ENCODE assay signal across 24 cellular contexts in the genomic region with DNA sequence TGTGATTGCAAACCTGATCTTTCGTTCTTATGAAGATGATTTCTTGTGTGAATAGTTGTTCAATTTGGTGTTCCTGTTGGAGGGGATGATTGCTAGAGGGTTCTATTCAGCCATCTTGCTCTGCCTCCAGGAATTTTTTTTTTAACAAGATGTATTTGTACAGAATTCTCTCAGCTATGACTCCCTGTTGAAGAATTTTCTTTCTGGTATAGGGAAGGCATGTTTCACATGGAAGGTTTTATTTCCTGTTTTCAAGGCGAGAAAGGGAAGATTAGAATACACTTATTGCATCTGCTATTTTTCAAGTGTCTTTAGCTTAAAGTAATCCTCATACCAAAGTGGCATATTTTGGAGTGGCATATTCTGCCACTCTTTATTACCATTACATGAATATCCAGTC. TPM values are rescaled to one million over a fixed set of nuclear protein-coding genes. Genes with fewer than 3 reads are reported as not detected.
DNase-seq lines count a peak whose midpoint lies in the region; ATAC-seq, FAIRE-seq and TF ChIP-seq lines count a peak whose summit lies in the region.
"Had no signal": no experiment of that assay in that cellular context is flagged by ENCODE, and none has a peak within 500 bp of the region (broad histone marks: within the 10 kb centered on the region; RNA-seq: fewer than 3 reads in every experiment).

No MANE protein-coding gene starts in this region.

- H3K36me3 ChIP-seq in PC-3 (ENCODE audit: low read depth, low read length) (no peaks in the 10 kb centered on the region), H1 (ENCODE audit: control insufficient read depth in 2 of 4, insufficient read depth in 4 of 4, low read length in 3 of 4) (no peaks in the 10 kb centered on the region), neural progenitor cell (no peaks in the 10 kb centered on the region)
- H3K36me3 ChIP-seq: esophagus muscularis mucosa, HAP-1, right atrium auricular region had no signal

- intact Hi-C loops in PC-3 (cut with micrococcal nuclease) = no loop called here
- intact Hi-C loops in right cardiac atrium (cut with DNase I) = no loop called here

- no peak overlapping the region for H3K27ac Mint-ChIP-seq in neural progenitor cell
- H3K27ac Mint-ChIP-seq: activated CD4-positive, alpha-beta T cell treated with anti-CD3 and anti-CD28 coated beads for 36 hours; stimulated activated effector memory CD8-positive, alpha-beta T cell treated with anti-CD3 and anti-CD28 coated beads, Interleukin-12 subunit alpha, Interleukin-12 subunit beta, amount 100 ng/mL, for 72 hours had no signal

- FAIRE-seq in H1 (lab: Jason Lieb, UNC) = no peak

- 90% methylated on average over 2 of the region's 2 CpGs; no CpG with 5 or more reads in 1 of the 2 experiments for WGBS in H1 (ENCODE audit: extremely low coverage in 1 of 2, insufficient coverage in 1 of 2, insufficient read length in 1 of 2, insufficient replicate concordance in 2 of 2, low coverage in 1 of 2, low lambda C conversion rate in 2 of 2, missing lambda C conversion rate in 1 of 2), 2 experiments
- 81% methylated on average over 2 of the region's 2 CpGs for WGBS in right cardiac atrium

- H3K56ac ChIP-seq in H1 (replicated peaks; ENCODE audit: insufficient read length, low read depth, low read length) = no peak overlapping the region

- no peak overlapping the region for H3K9ac ChIP-seq in PC-3 (ENCODE audit: low read length)
- H3K9ac ChIP-seq in H1 (replicated peaks in 1 of 4; ENCODE audit: extremely low read depth in 1 of 4, low read depth in 3 of 4, low read length in 3 of 4) = no peak overlapping the region
- no peak overlapping the region for H3K9ac ChIP-seq in neural progenitor cell

- POLR2A ChIA-PET in PC-3 (lab: Charles Lee; ENCODE audit: unreplicated experiment) (no interaction called here), H1 (lab: Charles Lee; ENCODE audit: partially characterized antibody) (no interaction called here)

- H2BK12ac ChIP-seq in H1 (ENCODE audit: low read depth, low read length) = no peak overlapping the region

- H3K9me3 ChIP-seq in PC-3 (ENCODE audit: low read length) = no peaks in the 10 kb centered on the region
- no peaks in the 10 kb centered on the region; a peak in 1 of 4 replicates for H3K9me3 ChIP-seq in H1 (ENCODE audit: insufficient read depth in 2 of 2, low read depth in 1 of 2, low read length in 1 of 2)
- no peaks in the 10 kb centered on the region for H3K9me3 ChIP-seq in neural progenitor cell (ENCODE audit: low read depth)
- no peaks in the 10 kb centered on the region for H3K9me3 ChIP-seq in right cardiac atrium (ENCODE audit: control insufficient read depth, low read length)
- H3K9me3 ChIP-seq: esophagus muscularis mucosa, testis had no signal

- CTCF ChIA-PET in PC-3 (lab: Charles Lee) (no interaction called here), H1 (lab: Charles Lee; ENCODE audit: partially characterized antibody) (no interaction called here)

- H3K27me3 ChIP-seq in PC-3 (ENCODE audit: low read length) (no peaks in the 10 kb centered on the region), H1 (replicated peaks in 1 of 4; ENCODE audit: control insufficient read depth in 3 of 4, extremely low read depth in 1 of 4, insufficient read depth in 3 of 4, low read length in 3 of 4) (peaks cover 0 to 6% (median 3%) of the 10 kb centered on the region in 4 experiments), neural progenitor cell (no peaks in the 10 kb centered on the region), right cardiac atrium (ENCODE audit: control insufficient read depth, insufficient read depth) (no peaks in the 10 kb centered on the region)
- H3K27me3 ChIP-seq: right atrium auricular region, testis had no signal

- H3K4me3 ChIP-seq in PC-3 (ENCODE audit: low read length) (no peak overlapping the region), H1 (ENCODE audit: extremely low read depth in 1 of 4, insufficient read depth in 2 of 4, low read depth in 3 of 4, low read length in 4 of 4) (no peak overlapping the region), neural progenitor cell (no peak overlapping the region), right cardiac atrium (ENCODE audit: low read length) (no peak overlapping the region)
- H3K4me3 ChIP-seq: esophagus muscularis mucosa, HAP-1, right atrium auricular region, testis had no signal

- H3K4me2 ChIP-seq in PC-3 (ENCODE audit: low read length) (no peak overlapping the region), H1 (ENCODE audit: insufficient read depth in 1 of 2, low read depth in 2 of 2, low read length in 2 of 2) (no peak overlapping the region), neural progenitor cell (no peak overlapping the region)

- H3K23me2 ChIP-seq in H1 (ENCODE audit: low read depth, low read length) = no peaks in the 10 kb centered on the region

- no peak for TF ChIP-seq RAD21 in H1 (IDR thresholded peaks at IDR 0.05 in 1 of 2, conservative IDR thresholded peaks at IDR 0.05 in 1 of 2; ENCODE audit: low read depth in 2 of 2, low read length in 2 of 2)

- H3K4ac ChIP-seq in H1 (replicated peaks; ENCODE audit: insufficient read length, low read depth, low read length) = no peak overlapping the region

- no peak overlapping the region for H4K5ac ChIP-seq in H1 (ENCODE audit: insufficient read length, low read depth, low read length)

- H2BK15ac ChIP-seq in H1 (ENCODE audit: low read length) = no peak overlapping the region

- no peak overlapping the region for H2BK5ac ChIP-seq in H1 (ENCODE audit: low read depth, low read length)

- 0 out of 2 replicates have a peak, but pooled peaks cover under 1% of the 10 kb centered on the region for H3K4me1 ChIP-seq in PC-3 (ENCODE audit: insufficient read depth, low read length)
- peaks cover 1 to 4% (median 3%) of the 10 kb centered on the region in 4 experiments; a peak in 4 of 7 replicates for H3K4me1 ChIP-seq in H1 (replicated peaks in 1 of 4; ENCODE audit: control insufficient read depth in 3 of 4, insufficient read depth in 4 of 4, low read length in 3 of 4)
- no peaks in the 10 kb centered on the region for H3K4me1 ChIP-seq in neural progenitor cell
- H3K4me1 ChIP-seq in right cardiac atrium (ENCODE audit: control insufficient read depth, insufficient read depth, low read length) = peaks cover 3% of the 10 kb centered on the region
- H3K4me1 ChIP-seq: testis had no signal

- H3K27me3 Mint-ChIP-seq in neural progenitor cell (ENCODE audit: insufficient read depth, low read depth) = peaks cover 2% of the 10 kb centered on the region

- no peak overlapping the region for H2AK5ac ChIP-seq in H1 (ENCODE audit: low read depth, low read length)

- H3K4me1 Mint-ChIP-seq in neural progenitor cell = peaks cover 1% of the 10 kb centered on the region

- H3K23ac ChIP-seq in H1 (ENCODE audit: insufficient read length) = no peak overlapping the region

- BruUV-seq in PC-3 (replicated peaks; lab: Mats Ljungman, UMichigan) = no TSS peak

- H3K36me3 Mint-ChIP-seq in neural progenitor cell = no peaks in the 10 kb centered on the region

- H3K79me1 ChIP-seq in H1 (ENCODE audit: low read depth, low read length) = no peaks in the 10 kb centered on the region

- H3K9me3 Mint-ChIP-seq in neural progenitor cell = peaks cover 18% of the 10 kb centered on the region

- H3K79me2 ChIP-seq in PC-3 (ENCODE audit: low read length) (no peaks in the 10 kb centered on the region), H1 (ENCODE audit: control insufficient read depth in 1 of 2, insufficient read depth in 2 of 2, low read length in 2 of 2) (no peaks in the 10 kb centered on the region), neural progenitor cell (ENCODE audit: low read depth) (no peaks in the 10 kb centered on the region)

- H4K20me1 ChIP-seq in PC-3 (ENCODE audit: low read length) = no peaks in the 10 kb centered on the region
- no peaks in the 10 kb centered on the region for H4K20me1 ChIP-seq in H1 (replicated peaks in 1 of 2; ENCODE audit: control insufficient read depth in 1 of 2, insufficient read depth in 2 of 2, low read length in 2 of 2)
- no peaks in the 10 kb centered on the region for H4K20me1 ChIP-seq in neural progenitor cell (ENCODE audit: low read depth)

- no peak for TF ChIP-seq CTCF in PC-3 (conservative IDR thresholded peaks at IDR 0.05; ENCODE audit: low read depth, low read length)
- TF ChIP-seq CTCF in H1 (IDR thresholded peaks at IDR 0.05; ENCODE audit: control extremely low read depth in 1 of 3, insufficient read depth in 1 of 3, low read depth in 1 of 3, low read length in 3 of 3) = no peak
- no peak for TF ChIP-seq CTCF in neural progenitor cell (IDR thresholded peaks at IDR 0.05)

- no peak overlapping the region for H2BK120ac ChIP-seq in H1 (replicated peaks; ENCODE audit: low read depth, low read length)

- no peak overlapping the region for H4K8ac ChIP-seq in H1 (ENCODE audit: extremely low read depth, insufficient read depth, low read length)

- H3K27ac ChIP-seq in PC-3 (ENCODE audit: low read length) (no peak overlapping the region), H1 (ENCODE audit: low read depth, low read length) (no peak overlapping the region), neural progenitor cell (no peak overlapping the region), right cardiac atrium (ENCODE audit: low read length) (no peak overlapping the region)
- H3K27ac ChIP-seq: esophagus muscularis mucosa, right atrium auricular region, testis had no signal

- no peak overlapping the region for H2BK20ac ChIP-seq in H1 (ENCODE audit: low read length)

- no peak overlapping the region for H3K4me3 Mint-ChIP-seq in neural progenitor cell
- H3K4me3 Mint-ChIP-seq: activated CD4-positive, alpha-beta T cell treated with anti-CD3 and anti-CD28 coated beads for 36 hours; central memory CD8-positive, alpha-beta T cell; stimulated activated effector memory CD8-positive, alpha-beta T cell treated with anti-CD3 and anti-CD28 coated beads, Interleukin-12 subunit alpha, Interleukin-12 subunit beta, amount 100 ng/mL, for 72 hours had no signal

- H4K91ac ChIP-seq in H1 (replicated peaks; ENCODE audit: insufficient read length, low read length) = no peak overlapping the region

- no peak for TF ChIP-seq EP300 in H1 (IDR thresholded peaks at IDR 0.05; ENCODE audit: borderline replicate concordance in 1 of 2, low read depth in 2 of 2, low read length in 2 of 2)

- H3F3A ChIP-seq in PC-3 (ENCODE audit: low read length, unreplicated experiment) = no peaks in the 10 kb centered on the region
- H3F3A ChIP-seq in neural progenitor cell (ENCODE audit: low read depth) = no peaks in the 10 kb centered on the region

- H3K18ac ChIP-seq in H1 (ENCODE audit: extremely low read depth, low read length) = no peak overlapping the region

- H3K14ac ChIP-seq in H1 (ENCODE audit: insufficient read length) = no peak overlapping the region

- no peak for TF ChIP-seq POLR2A in H1 (IDR thresholded peaks at IDR 0.05; ENCODE audit: control extremely low read depth in 1 of 2, low read depth in 2 of 2, low read length in 2 of 2)

- DNase-seq in EH (ENCODE audit: low read depth) (peak; percentile 70), PC-3 (peak; percentile 14), H1 (ENCODE audit: low read depth in 1 of 2, low spot score in 2 of 2) (no peak), neural progenitor cell (ENCODE audit: low spot score) (no peak), Ammon's horn (ENCODE audit: low spot score) (no peak), right cardiac atrium (no peak)
- DNase-seq: activated CD4-positive, alpha-beta T cell treated with anti-CD3 and anti-CD28 coated beads for 36 hours; DND-41; effector CD8-positive, alpha-beta T cell; KBM-7; NCI-H1930; NK-92 treated with Interleukin-12 subunit alpha and Interleukin-12 subunit beta, amount 100 ng/mL, for 24 hours; nucleus accumbens; stimulated activated CD4-positive, alpha-beta T cell treated with anti-CD3 and anti-CD28 coated beads, Interleukin-15, amount 100 ng/mL, for 24 hours; testis had no signal

- H2AFZ ChIP-seq in PC-3 (ENCODE audit: low read length) = no peak overlapping the region
- H2AFZ ChIP-seq in H1 (ENCODE audit: low read length) = 0 out of 2 replicates have a peak overlapping the region, but pooled peaks have one; percentile 6
- peak overlapping the region; percentile 80 for H2AFZ ChIP-seq in neural progenitor cell (replicated peaks)

- ATAC-seq in PC-3 = no peak
- no peak for ATAC-seq in HG03159 (IDR thresholded peaks at IDR 0.05; ENCODE audit: unreplicated experiment)
- ATAC-seq in right cardiac atrium = no peak
- ATAC-seq in GM18502 (IDR thresholded peaks at IDR 0.05; ENCODE audit: poor library complexity, unreplicated experiment) = no peak
- ATAC-seq: activated CD4-positive, alpha-beta T cell treated with anti-CD3 and anti-CD28 coated beads for 36 hours; stimulated activated effector memory CD8-positive, alpha-beta T cell treated with anti-CD3 and anti-CD28 coated beads, Interleukin-12 subunit alpha, Interleukin-12 subunit beta, amount 100 ng/mL, for 72 hours had no signal

- no peaks in the 10 kb centered on the region for H3K9me2 ChIP-seq in PC-3 (replicated peaks; ENCODE audit: low read length)

RNA-seq across cellular contexts. Expression of gene LRRC34, which starts 5.6 kb away (rescaled TPM):
- total RNA-seq in PC-3 (2014; rRNA removed) (1.8 and 3.8 TPM in 2 replicates), neural progenitor cell (ENCODE audit: low replicate concordance) (12.5 and 54.8 TPM in 2 replicates), right cardiac atrium (1 to 10 TPM; 2.1 to 5.5 (median 2.7) TPM)
- total RNA-seq in H1 (2021; fragmentation: NEBNext Ultra II Directional; extraction: Animal tissue kit (Norgen Biotek cat#: 25700)) = 3.3 and 4.6 TPM in 2 replicates
- polyA plus RNA-seq in H1 (2011; rRNA removed) (3.0 and 4.1 TPM in 2 replicates), right cardiac atrium (2.9 TPM)
- polyA plus RNA-seq in H1 (2011; cell fraction: cytosol; rRNA removed) = 4.9 TPM
- polyA plus RNA-seq in H1 (2011; cell fraction: nucleus; rRNA removed) = 3.2 TPM
- polyA plus RNA-seq in H1 (2012, experiment 1 of 2) = 3.1 to 5.3 TPM (median 3.7 TPM) in 4 replicates
- 0.83 TPM for polyA plus RNA-seq in H1 (2012, experiment 2 of 2)
- 2.7 TPM for polyA plus RNA-seq in H1 (2013, experiment 1 of 2)
- 3.0 TPM for polyA plus RNA-seq in H1 (2013, experiment 2 of 2)
- polyA minus RNA-seq in H1 (2011; rRNA and poly(A)+ RNA removed) = 2.1 and 5.4 TPM in 2 replicates
- 3.2 TPM for polyA minus RNA-seq in H1 (2011; cell fraction: cytosol; rRNA and poly(A)+ RNA removed)
- polyA minus RNA-seq in H1 (2011; cell fraction: nucleus; rRNA and poly(A)+ RNA removed) = 8.2 TPM

RNA-seq across cellular contexts. Expression of gene LRRIQ4, which starts 5.7 kb away (rescaled TPM):
- total RNA-seq in PC-3 (2014; rRNA removed) (0.52 TPM in 1 of 2 replicates, not detected in the other), neural progenitor cell (ENCODE audit: low replicate concordance) (not detected in 2 replicates), right cardiac atrium (not detected)
- not detected in 2 replicates for total RNA-seq in H1 (2021; fragmentation: NEBNext Ultra II Directional; extraction: Animal tissue kit (Norgen Biotek cat#: 25700))
- polyA plus RNA-seq in H1 (2011; rRNA removed) (0.08 and 0.14 TPM in 2 replicates), right cardiac atrium (not detected)
- 0.10 TPM for polyA plus RNA-seq in H1 (2011; cell fraction: cytosol; rRNA removed)
- polyA plus RNA-seq in H1 (2011; cell fraction: nucleus; rRNA removed) = 0.17 TPM
- 0.17 TPM in 1 of 4 replicates, not detected in the others for polyA plus RNA-seq in H1 (2012, experiment 1 of 2)
- not detected for polyA plus RNA-seq in H1 (2012, experiment 2 of 2)
- 0.04 TPM for polyA plus RNA-seq in H1 (2013, experiment 1 of 2)
- 0.07 TPM for polyA plus RNA-seq in H1 (2013, experiment 2 of 2)
- 0.25 TPM in 1 of 2 replicates, not detected in the other for polyA minus RNA-seq in H1 (2011; rRNA and poly(A)+ RNA removed)
- not detected for polyA minus RNA-seq in H1 (2011; cell fraction: cytosol; rRNA and poly(A)+ RNA removed)
- not detected for polyA minus RNA-seq in H1 (2011; cell fraction: nucleus; rRNA and poly(A)+ RNA removed)
- polyA plus RNA-seq: adipose tissue, liver had no signal

RNA-seq across cellular contexts. Expression of gene MYNN, which starts 45.1 kb away (rescaled TPM):
- total RNA-seq in PC-3 (2014; rRNA removed) = 7.4 and 12.9 TPM in 2 replicates
- 13.9 and 15.2 TPM in 2 replicates for total RNA-seq in H1 (2021; fragmentation: NEBNext Ultra II Directional; extraction: Animal tissue kit (Norgen Biotek cat#: 25700))
- polyA plus RNA-seq in H1 (2011; rRNA removed) = 3.6 and 7.3 TPM in 2 replicates
- polyA plus RNA-seq in H1 (2011; cell fraction: cytosol; rRNA removed) = 8.8 TPM
- polyA plus RNA-seq in H1 (2011; cell fraction: nucleus; rRNA removed) = 6.2 TPM
- 10.1 to 14.0 TPM (median 11.3 TPM) in 4 replicates for polyA plus RNA-seq in H1 (2012, experiment 1 of 2)
- 0.71 TPM for polyA plus RNA-seq in H1 (2012, experiment 2 of 2)
- 11.6 TPM for polyA plus RNA-seq in H1 (2013, experiment 1 of 2)
- polyA plus RNA-seq in H1 (2013, experiment 2 of 2) = 10.1 TPM
- polyA minus RNA-seq in H1 (2011; rRNA and poly(A)+ RNA removed) = 18.1 and 36.8 TPM in 2 replicates
- 12.3 TPM for polyA minus RNA-seq in H1 (2011; cell fraction: cytosol; rRNA and poly(A)+ RNA removed)
- polyA minus RNA-seq in H1 (2011; cell fraction: nucleus; rRNA and poly(A)+ RNA removed) = 19.1 TPM
- total RNA-seq in neural progenitor cell (ENCODE audit: low replicate concordance) = 19.2 and 23.6 TPM in 2 replicates
- total RNA-seq in right cardiac atrium = 10 to 100 TPM; 12.4 to 16.0 (median 12.8) TPM
- 8.4 TPM for polyA plus RNA-seq in right cardiac atrium

RNA-seq across cellular contexts. Expression of gene ACTRT3, which starts 49.0 kb away (rescaled TPM):
- 2.6 and 4.1 TPM in 2 replicates for total RNA-seq in PC-3 (2014; rRNA removed)
- 5.9 and 7.1 TPM in 2 replicates for total RNA-seq in H1 (2021; fragmentation: NEBNext Ultra II Directional; extraction: Animal tissue kit (Norgen Biotek cat#: 25700))
- 3.0 and 3.4 TPM in 2 replicates for polyA plus RNA-seq in H1 (2011; rRNA removed)
- 3.7 TPM for polyA plus RNA-seq in H1 (2011; cell fraction: cytosol; rRNA removed)
- 2.8 TPM for polyA plus RNA-seq in H1 (2011; cell fraction: nucleus; rRNA removed)
- 4.5 to 5.9 TPM (median 4.8 TPM) in 4 replicates for polyA plus RNA-seq in H1 (2012, experiment 1 of 2)
- 1.4 TPM for polyA plus RNA-seq in H1 (2012, experiment 2 of 2)
- 3.0 TPM for polyA plus RNA-seq in H1 (2013, experiment 1 of 2)
- polyA plus RNA-seq in H1 (2013, experiment 2 of 2) = 3.0 TPM
- 7.5 and 9.0 TPM in 2 replicates for polyA minus RNA-seq in H1 (2011; rRNA and poly(A)+ RNA removed)
- polyA minus RNA-seq in H1 (2011; cell fraction: cytosol; rRNA and poly(A)+ RNA removed) = 1.1 TPM
- 6.1 TPM for polyA minus RNA-seq in H1 (2011; cell fraction: nucleus; rRNA and poly(A)+ RNA removed)
- total RNA-seq in neural progenitor cell (ENCODE audit: low replicate concordance) = 0.31 and 0.34 TPM in 2 replicates
- 1 to 10 TPM; 1.7 to 2.8 (median 2.3) TPM for total RNA-seq in right cardiac atrium
- polyA plus RNA-seq in right cardiac atrium = 1.1 TPM

RNA-seq across cellular contexts. Expression of gene LRRC31, which starts 51.4 kb away (rescaled TPM):
- total RNA-seq in PC-3 (2014; rRNA removed) (0.04 TPM in 1 of 2 replicates, not detected in the other), neural progenitor cell (ENCODE audit: low replicate concordance) (not detected in 2 replicates), right cardiac atrium (not detected)
- total RNA-seq in H1 (2021; fragmentation: NEBNext Ultra II Directional; extraction: Animal tissue kit (Norgen Biotek cat#: 25700)) = not detected in 2 replicates
- polyA plus RNA-seq in H1 (2011; rRNA removed) (not detected in 2 replicates), right cardiac atrium (not detected)
- polyA plus RNA-seq in H1 (2011; cell fraction: cytosol; rRNA removed) = not detected
- not detected for polyA plus RNA-seq in H1 (2011; cell fraction: nucleus; rRNA removed)
- polyA plus RNA-seq in H1 (2012, experiment 1 of 2) = not detected in 4 replicates
- polyA plus RNA-seq in H1 (2012, experiment 2 of 2) = not detected
- polyA plus RNA-seq in H1 (2013, experiment 1 of 2) = not detected
- polyA plus RNA-seq in H1 (2013, experiment 2 of 2) = not detected
- polyA minus RNA-seq in H1 (2011; rRNA and poly(A)+ RNA removed) = not detected in 2 replicates
- not detected for polyA minus RNA-seq in H1 (2011; cell fraction: cytosol; rRNA and poly(A)+ RNA removed)
- polyA minus RNA-seq in H1 (2011; cell fraction: nucleus; rRNA and poly(A)+ RNA removed) = not detected
- total RNA-seq: activated CD4-positive, alpha-beta T cell treated with anti-CD3 and anti-CD28 coated beads for 36 hours; esophagus muscularis mucosa; right atrium auricular region had no signal

Comparison
In these comparisons a context has a peak if more than half of its experiments do, and no peak if none do; other contexts are left out.
1. DNase-seq: peak in EH (single experiment) and PC-3 (single experiment); none in H1 (0 of 2), neural progenitor cell (single experiment), Ammon's horn (single experiment) and right cardiac atrium (0 of 3).